ENCODE assay signal across 1 cellular context in the genomic region with DNA sequence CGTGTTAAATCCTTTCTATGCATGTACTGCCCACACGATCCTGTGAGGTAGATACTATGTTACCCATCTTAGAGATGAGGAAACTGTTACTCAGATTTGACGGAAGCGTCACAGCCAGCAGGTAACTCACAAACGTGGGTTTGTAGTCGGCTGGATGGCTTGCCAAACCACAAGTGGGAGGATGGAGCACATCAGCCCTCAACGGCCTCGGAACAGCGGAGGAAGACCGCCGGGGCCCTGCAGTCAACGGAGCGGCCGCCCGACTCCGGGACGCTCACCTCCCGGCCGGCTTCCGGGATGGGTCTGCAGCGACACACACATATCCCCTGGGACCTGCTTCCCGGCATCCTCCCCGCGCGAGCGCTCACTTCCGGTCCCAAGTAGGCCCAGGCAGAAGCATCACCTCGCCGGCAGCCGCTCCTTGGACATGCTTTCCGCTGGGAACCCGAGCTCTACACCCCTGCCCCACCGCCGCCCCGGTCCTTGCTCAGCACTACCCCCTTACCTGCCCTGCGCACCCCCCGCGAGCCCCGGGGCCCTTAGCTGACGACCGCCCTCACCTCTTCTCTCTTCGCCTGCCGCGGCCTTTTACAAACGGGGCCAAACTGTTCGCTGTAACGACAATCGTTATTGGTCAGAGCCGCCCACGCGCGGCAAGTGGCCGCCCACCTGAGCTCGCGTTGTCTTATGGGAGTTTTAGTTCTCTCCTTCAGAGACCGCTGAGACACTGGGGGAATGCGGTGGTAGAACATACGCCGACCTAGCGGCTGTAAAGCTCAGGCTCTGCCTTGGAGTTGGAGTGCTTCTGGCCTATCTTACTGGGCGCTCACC.
TF ChIP-seq lines count a peak whose summit lies in the region.

A gene (minus strand): TSS at position 607 of the 831 bp plus-strand sequence. CDS start 9,034 bp downstream, outside the sequence.

TF ChIP-seq in K562, 482 proteins besides CTCF, POLR2A, EP300 and RAD21 (continued from another document and continues in another):
- TF ChIP-seq, protein P1, sequence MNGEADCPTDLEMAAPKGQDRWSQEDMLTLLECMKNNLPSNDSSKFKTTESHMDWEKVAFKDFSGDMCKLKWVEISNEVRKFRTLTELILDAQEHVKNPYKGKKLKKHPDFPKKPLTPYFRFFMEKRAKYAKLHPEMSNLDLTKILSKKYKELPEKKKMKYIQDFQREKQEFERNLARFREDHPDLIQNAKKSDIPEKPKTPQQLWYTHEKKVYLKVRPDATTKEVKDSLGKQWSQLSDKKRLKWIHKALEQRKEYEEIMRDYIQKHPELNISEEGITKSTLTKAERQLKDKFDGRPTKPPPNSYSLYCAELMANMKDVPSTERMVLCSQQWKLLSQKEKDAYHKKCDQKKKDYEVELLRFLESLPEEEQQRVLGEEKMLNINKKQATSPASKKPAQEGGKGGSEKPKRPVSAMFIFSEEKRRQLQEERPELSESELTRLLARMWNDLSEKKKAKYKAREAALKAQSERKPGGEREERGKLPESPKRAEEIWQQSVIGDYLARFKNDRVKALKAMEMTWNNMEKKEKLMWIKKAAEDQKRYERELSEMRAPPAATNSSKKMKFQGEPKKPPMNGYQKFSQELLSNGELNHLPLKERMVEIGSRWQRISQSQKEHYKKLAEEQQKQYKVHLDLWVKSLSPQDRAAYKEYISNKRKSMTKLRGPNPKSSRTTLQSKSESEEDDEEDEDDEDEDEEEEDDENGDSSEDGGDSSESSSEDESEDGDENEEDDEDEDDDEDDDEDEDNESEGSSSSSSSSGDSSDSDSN (IDR thresholded peaks at IDR 0.05; ENCODE audit: borderline replicate concordance in 1 of 2, low read depth in 2 of 2, low read length in 2 of 2) = peak in 1 of 2 experiments; percentile 56; a peak in 2 of 4 replicates
- peak; percentile 60; the same call in 1 of the 2 replicates for TF ChIP-seq HDAC8 (tag; IDR thresholded peaks at IDR 0.05)
- peak; percentile 97 for TF ChIP-seq TARDBP (IDR thresholded peaks at IDR 0.05)
- peak; percentile 93 for TF ChIP-seq HMGN3 (IDR thresholded peaks at IDR 0.05; ENCODE audit: borderline replicate concordance, extremely low read depth, insufficient read length, low read depth, low read length)
- no peak for TF ChIP-seq OTX1 (CRISPR knock-in tag; IDR thresholded peaks at IDR 0.05)
- no peak for TF ChIP-seq ZNF347 (CRISPR knock-in tag; IDR thresholded peaks at IDR 0.05; ENCODE audit: low read depth)
- TF ChIP-seq MAZ (CRISPR knock-in tag; conservative IDR thresholded peaks at IDR 0.05 in 1 of 2, IDR thresholded peaks at IDR 0.05 in 1 of 2) = peak; percentile 68 to 75
- TF ChIP-seq TEAD1 (CRISPR knock-in tag; IDR thresholded peaks at IDR 0.05) = peak in 1 of 2 experiments; percentile 38; a peak in 2 of 4 replicates
- TF ChIP-seq TAF9B (IDR thresholded peaks at IDR 0.05; ENCODE audit: partially characterized antibody) = peak; percentile 80
- peak; percentile 65 for TF ChIP-seq TOE1 (IDR thresholded peaks at IDR 0.05; ENCODE audit: borderline replicate concordance)
- no peak for TF ChIP-seq TOE1 (CRISPR knock-in tag; IDR thresholded peaks at IDR 0.05; ENCODE audit: borderline replicate concordance, low read depth)
- peak; percentile 32; the same call in 1 of the 2 replicates for TF ChIP-seq ESRRA (IDR thresholded peaks at IDR 0.05; ENCODE audit: borderline replicate concordance, low read depth)
- TF ChIP-seq SLC30A9 (CRISPR knock-in tag; IDR thresholded peaks at IDR 0.05) = no peak
- TF ChIP-seq HDAC1 (IDR thresholded peaks at IDR 0.05) = peak in 1 of 2 experiments; percentile 82; a peak in 1 of 4 replicates
- peak; percentile 80 for TF ChIP-seq NFYB (IDR thresholded peaks at IDR 0.05; ENCODE audit: extremely low read depth, insufficient read length)
- TF ChIP-seq PML (IDR thresholded peaks at IDR 0.05; ENCODE audit: low read length) = peak; percentile 68
- TF ChIP-seq NCOA4 (IDR thresholded peaks at IDR 0.05; ENCODE audit: partially characterized antibody) = no peak
- no peak; the same call in 1 of the 2 replicates for TF ChIP-seq SMARCA4 (IDR thresholded peaks at IDR 0.05)
- TF ChIP-seq, protein P2, sequence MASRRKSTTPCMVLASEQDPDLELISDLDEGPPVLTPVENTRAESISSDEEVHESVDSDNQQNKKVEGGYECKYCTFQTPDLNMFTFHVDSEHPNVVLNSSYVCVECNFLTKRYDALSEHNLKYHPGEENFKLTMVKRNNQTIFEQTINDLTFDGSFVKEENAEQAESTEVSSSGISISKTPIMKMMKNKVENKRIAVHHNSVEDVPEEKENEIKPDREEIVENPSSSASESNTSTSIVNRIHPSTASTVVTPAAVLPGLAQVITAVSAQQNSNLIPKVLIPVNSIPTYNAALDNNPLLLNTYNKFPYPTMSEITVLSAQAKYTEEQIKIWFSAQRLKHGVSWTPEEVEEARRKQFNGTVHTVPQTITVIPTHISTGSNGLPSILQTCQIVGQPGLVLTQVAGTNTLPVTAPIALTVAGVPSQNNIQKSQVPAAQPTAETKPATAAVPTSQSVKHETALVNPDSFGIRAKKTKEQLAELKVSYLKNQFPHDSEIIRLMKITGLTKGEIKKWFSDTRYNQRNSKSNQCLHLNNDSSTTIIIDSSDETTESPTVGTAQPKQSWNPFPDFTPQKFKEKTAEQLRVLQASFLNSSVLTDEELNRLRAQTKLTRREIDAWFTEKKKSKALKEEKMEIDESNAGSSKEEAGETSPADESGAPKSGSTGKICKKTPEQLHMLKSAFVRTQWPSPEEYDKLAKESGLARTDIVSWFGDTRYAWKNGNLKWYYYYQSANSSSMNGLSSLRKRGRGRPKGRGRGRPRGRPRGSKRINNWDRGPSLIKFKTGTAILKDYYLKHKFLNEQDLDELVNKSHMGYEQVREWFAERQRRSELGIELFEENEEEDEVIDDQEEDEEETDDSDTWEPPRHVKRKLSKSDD (conservative IDR thresholded peaks at IDR 0.05; ENCODE audit: low read length) = no peak
- TF ChIP-seq HNRNPL (IDR thresholded peaks at IDR 0.05; ENCODE audit: low read depth, low read length) = no peak
- TF ChIP-seq SMARCC2 (IDR thresholded peaks at IDR 0.05; ENCODE audit: low read depth) = 0 out of 2 replicates have a peak, but pooled peaks have one; percentile 25
- TF ChIP-seq ZBTB7A (IDR thresholded peaks at IDR 0.05; ENCODE audit: borderline replicate concordance, control insufficient read depth, low read depth, low read length) = peak; percentile 72; the same call in 1 of the 2 replicates
- TF ChIP-seq, protein P3, sequence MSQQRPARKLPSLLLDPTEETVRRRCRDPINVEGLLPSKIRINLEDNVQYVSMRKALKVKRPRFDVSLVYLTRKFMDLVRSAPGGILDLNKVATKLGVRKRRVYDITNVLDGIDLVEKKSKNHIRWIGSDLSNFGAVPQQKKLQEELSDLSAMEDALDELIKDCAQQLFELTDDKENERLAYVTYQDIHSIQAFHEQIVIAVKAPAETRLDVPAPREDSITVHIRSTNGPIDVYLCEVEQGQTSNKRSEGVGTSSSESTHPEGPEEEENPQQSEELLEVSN (IDR thresholded peaks at IDR 0.05; ENCODE audit: borderline replicate concordance in 1 of 2, extremely low read depth in 1 of 2, insufficient read depth in 1 of 2, insufficient read length in 1 of 2, low read depth in 1 of 2, low read length in 1 of 2, poor library complexity in 1 of 2, severe bottlenecking in 1 of 2) = peak in 1 of 2 experiments; percentile 62
- TF ChIP-seq, protein P4, sequence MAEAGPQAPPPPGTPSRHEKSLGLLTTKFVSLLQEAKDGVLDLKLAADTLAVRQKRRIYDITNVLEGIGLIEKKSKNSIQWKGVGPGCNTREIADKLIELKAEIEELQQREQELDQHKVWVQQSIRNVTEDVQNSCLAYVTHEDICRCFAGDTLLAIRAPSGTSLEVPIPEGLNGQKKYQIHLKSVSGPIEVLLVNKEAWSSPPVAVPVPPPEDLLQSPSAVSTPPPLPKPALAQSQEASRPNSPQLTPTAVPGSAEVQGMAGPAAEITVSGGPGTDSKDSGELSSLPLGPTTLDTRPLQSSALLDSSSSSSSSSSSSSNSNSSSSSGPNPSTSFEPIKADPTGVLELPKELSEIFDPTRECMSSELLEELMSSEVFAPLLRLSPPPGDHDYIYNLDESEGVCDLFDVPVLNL (CRISPR knock-in tag; IDR thresholded peaks at IDR 0.05; ENCODE audit: low read depth) = peak; percentile 60; the same call in 1 of the 2 replicates
- peak; percentile 94 for TF ChIP-seq RBM25 (IDR thresholded peaks at IDR 0.05; ENCODE audit: low read depth, low read length, severe bottlenecking)
- no peak; the same call in none of the 2 replicates for TF ChIP-seq ARID1B (IDR thresholded peaks at IDR 0.05)
- no peak for TF ChIP-seq CBFA2T2 (conservative IDR thresholded peaks at IDR 0.05)
- TF ChIP-seq RFX5 (IDR thresholded peaks at IDR 0.05; ENCODE audit: low read depth, low read length) = no peak
- peak; percentile 29; the same call in 1 of the 2 replicates for TF ChIP-seq SOX6 (IDR thresholded peaks at IDR 0.05)
- peak; percentile 90 for TF ChIP-seq PHB (CRISPR knock-in tag; IDR thresholded peaks at IDR 0.05)
- TF ChIP-seq ELF4 (CRISPR knock-in tag; IDR thresholded peaks at IDR 0.05) = peak; percentile 70; the same call in 1 of the 2 replicates
- TF ChIP-seq KDM5B (IDR thresholded peaks at IDR 0.05; ENCODE audit: insufficient replicate concordance, low read depth, low read length) = peak; percentile 93
- 0 out of 2 replicates have a peak, but pooled peaks have one; percentile 23 for TF ChIP-seq DPF2 (IDR thresholded peaks at IDR 0.05)
- TF ChIP-seq GABPB2 (CRISPR knock-in tag; conservative IDR thresholded peaks at IDR 0.05) = no peak; the same call in 1 of the 2 replicates
- no peak for TF ChIP-seq MYBL2 (IDR thresholded peaks at IDR 0.05; ENCODE audit: low read depth)
- TF ChIP-seq MYBL2 (CRISPR knock-in tag; IDR thresholded peaks at IDR 0.05; ENCODE audit: borderline replicate concordance) = no peak
- TF ChIP-seq, protein P5, sequence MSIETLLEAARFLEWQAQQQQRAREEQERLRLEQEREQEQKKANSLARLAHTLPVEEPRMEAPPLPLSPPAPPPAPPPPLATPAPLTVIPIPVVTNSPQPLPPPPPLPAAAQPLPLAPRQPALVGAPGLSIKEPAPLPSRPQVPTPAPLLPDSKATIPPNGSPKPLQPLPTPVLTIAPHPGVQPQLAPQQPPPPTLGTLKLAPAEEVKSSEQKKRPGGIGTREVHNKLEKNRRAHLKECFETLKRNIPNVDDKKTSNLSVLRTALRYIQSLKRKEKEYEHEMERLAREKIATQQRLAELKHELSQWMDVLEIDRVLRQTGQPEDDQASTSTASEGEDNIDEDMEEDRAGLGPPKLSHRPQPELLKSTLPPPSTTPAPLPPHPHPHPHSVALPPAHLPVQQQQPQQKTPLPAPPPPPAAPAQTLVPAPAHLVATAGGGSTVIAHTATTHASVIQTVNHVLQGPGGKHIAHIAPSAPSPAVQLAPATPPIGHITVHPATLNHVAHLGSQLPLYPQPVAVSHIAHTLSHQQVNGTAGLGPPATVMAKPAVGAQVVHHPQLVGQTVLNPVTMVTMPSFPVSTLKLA (conservative IDR thresholded peaks at IDR 0.05) = peak; percentile 89 to 92
- TF ChIP-seq RNF2 (IDR thresholded peaks at IDR 0.05) = 0 out of 2 replicates have a peak, but pooled peaks have one; percentile 35
- peak; percentile 62; the same call in 1 of the 2 replicates for TF ChIP-seq ZNF76 (CRISPR knock-in tag; IDR thresholded peaks at IDR 0.05; ENCODE audit: borderline replicate concordance)
- TF ChIP-seq, protein P6, sequence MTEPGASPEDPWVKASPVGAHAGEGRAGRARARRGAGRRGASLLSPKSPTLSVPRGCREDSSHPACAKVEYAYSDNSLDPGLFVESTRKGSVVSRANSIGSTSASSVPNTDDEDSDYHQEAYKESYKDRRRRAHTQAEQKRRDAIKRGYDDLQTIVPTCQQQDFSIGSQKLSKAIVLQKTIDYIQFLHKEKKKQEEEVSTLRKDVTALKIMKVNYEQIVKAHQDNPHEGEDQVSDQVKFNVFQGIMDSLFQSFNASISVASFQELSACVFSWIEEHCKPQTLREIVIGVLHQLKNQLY (CRISPR knock-in tag; conservative IDR thresholded peaks at IDR 0.05) = no peak
- TF ChIP-seq TEAD4 (IDR thresholded peaks at IDR 0.05; ENCODE audit: low read length) = peak; percentile 60
- no peak for TF ChIP-seq TEAD4 (CRISPR knock-in tag; IDR thresholded peaks at IDR 0.05; ENCODE audit: borderline replicate concordance)
- TF ChIP-seq MTA2 (IDR thresholded peaks at IDR 0.05; ENCODE audit: low read depth) = no peak; the same call in 1 of the 2 replicates
- peak; percentile 60; the same call in 1 of the 2 replicates for TF ChIP-seq PTBP1 (IDR thresholded peaks at IDR 0.05; ENCODE audit: low read depth, low read length)
- TF ChIP-seq, protein P7, sequence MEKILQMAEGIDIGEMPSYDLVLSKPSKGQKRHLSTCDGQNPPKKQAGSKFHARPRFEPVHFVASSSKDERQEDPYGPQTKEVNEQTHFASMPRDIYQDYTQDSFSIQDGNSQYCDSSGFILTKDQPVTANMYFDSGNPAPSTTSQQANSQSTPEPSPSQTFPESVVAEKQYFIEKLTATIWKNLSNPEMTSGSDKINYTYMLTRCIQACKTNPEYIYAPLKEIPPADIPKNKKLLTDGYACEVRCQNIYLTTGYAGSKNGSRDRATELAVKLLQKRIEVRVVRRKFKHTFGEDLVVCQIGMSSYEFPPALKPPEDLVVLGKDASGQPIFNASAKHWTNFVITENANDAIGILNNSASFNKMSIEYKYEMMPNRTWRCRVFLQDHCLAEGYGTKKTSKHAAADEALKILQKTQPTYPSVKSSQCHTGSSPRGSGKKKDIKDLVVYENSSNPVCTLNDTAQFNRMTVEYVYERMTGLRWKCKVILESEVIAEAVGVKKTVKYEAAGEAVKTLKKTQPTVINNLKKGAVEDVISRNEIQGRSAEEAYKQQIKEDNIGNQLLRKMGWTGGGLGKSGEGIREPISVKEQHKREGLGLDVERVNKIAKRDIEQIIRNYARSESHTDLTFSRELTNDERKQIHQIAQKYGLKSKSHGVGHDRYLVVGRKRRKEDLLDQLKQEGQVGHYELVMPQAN (IDR thresholded peaks at IDR 0.05; ENCODE audit: borderline replicate concordance) = peak; percentile 73; the same call in 1 of the 2 replicates
- peak; percentile 76 for TF ChIP-seq TAF1 (IDR thresholded peaks at IDR 0.05; ENCODE audit: control insufficient read depth, extremely low read depth, insufficient read depth, low read length, severe bottlenecking)
- TF ChIP-seq JUN (IDR thresholded peaks at IDR 0.05; ENCODE audit: borderline replicate concordance, low read depth, low read length) = peak; percentile 27; the same call in 1 of the 2 replicates
- TF ChIP-seq JUN (CRISPR knock-in tag; IDR thresholded peaks at IDR 0.05; ENCODE audit: borderline replicate concordance) = no peak
- peak; percentile 77 for TF ChIP-seq TAF7 (tag; IDR thresholded peaks at IDR 0.05)
- no peak for TF ChIP-seq ZNF780A (CRISPR knock-in tag; IDR thresholded peaks at IDR 0.05)
- TF ChIP-seq, protein P8, sequence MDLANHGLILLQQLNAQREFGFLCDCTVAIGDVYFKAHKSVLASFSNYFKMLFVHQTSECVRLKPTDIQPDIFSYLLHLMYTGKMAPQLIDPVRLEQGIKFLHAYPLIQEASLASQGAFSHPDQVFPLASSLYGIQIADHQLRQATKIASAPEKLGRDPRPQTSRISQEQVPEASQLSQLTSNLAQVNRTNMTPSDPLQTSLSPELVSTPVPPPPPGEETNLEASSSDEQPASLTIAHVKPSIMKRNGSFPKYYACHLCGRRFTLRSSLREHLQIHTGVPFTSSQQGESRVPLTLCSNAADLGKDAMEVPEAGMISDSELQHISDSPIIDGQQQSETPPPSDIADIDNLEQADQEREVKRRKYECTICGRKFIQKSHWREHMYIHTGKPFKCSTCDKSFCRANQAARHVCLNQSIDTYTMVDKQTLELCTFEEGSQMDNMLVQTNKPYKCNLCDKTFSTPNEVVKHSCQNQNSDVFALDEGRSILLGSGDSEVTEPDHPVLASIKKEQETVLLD (IDR thresholded peaks at IDR 0.05) = peak; percentile 68; the same call in 1 of the 2 replicates
